ENCODE assay signal across 9 cellular contexts in the genomic region with DNA sequence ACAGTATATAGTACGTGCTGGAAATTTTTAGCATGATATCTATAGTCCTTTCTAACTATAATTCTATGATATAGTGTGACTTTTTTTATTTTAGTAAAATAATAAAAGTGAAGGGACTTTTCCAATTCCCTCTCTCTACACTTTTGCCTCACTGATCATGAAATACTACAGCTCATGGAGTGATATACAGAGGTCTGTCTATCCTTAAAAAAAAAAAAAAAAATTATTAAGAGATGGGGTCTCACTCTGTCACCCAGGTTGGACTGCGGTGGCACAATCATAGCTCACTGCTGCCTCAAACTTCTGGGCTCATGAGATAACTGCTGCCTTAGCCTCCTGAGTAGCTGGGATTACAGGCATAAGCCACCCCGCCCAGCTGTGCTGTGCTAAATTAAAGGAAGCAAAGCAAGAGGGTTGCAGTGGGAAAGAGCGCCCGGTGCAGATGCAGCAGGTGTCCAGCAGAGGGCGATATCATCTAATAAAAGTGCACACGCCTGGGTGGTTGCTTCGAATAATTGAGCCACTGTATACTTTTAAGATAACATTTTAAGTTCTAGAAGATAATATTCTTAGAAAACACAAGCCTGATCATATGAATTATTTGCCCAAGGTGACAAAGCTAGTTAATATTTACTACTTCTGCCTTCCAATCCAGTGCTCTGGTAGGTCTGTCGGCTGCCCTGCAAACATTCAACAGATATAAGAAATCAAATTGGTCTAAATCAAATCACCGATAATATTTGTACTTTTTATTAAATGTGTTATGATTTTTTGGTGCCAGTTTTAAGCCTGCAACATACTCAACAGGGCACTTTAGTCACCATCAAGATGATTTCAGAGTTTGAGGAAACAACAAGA.
A peak's percentile ranks its signal among the peaks of the same experiment; 100 is the strongest.
DNase-seq lines count a peak whose midpoint lies in the region; ATAC-seq and TF ChIP-seq lines count a peak whose summit lies in the region.
"Had no signal": no experiment of that assay in that cellular context is flagged by ENCODE, and none has a peak within 500 bp of the region (broad histone marks: within the 10 kb centered on the region; RNA-seq: fewer than 3 reads in every experiment).

No MANE protein-coding gene starts in this region.

- no peak for TF ChIP-seq POLR2A in thyroid gland (IDR thresholded peaks at IDR 0.05)

- H3K27ac Mint-ChIP-seq in Caco-2 (ENCODE audit: unreplicated experiment): no peak overlapping the region
- H3K27ac Mint-ChIP-seq: activated naive CD8-positive, alpha-beta T cell had no signal

- CTCF ChIA-PET in Caco-2 (lab: Charles Lee) (interaction anchor here (0.6 to 2.7 kb wide), 8 partner anchors 50 to 1074 kb away, joined by 3 to 28 read pairs (median 3); no protein-coding TSS in a partner anchor), PC-3 (lab: Charles Lee) (interaction anchor here (0.6 to 1.1 kb wide), 4 partner anchors 127 to 215 kb away, joined by 3 to 9 read pairs (median 3); no protein-coding TSS in a partner anchor)

- no peaks in the 10 kb centered on the region for H3K4me1 Mint-ChIP-seq in Caco-2 (ENCODE audit: low read depth, unreplicated experiment)

- DNase-seq in Caco-2 (peak; percentile 62 to 74), GM20000 (ENCODE audit: low spot score) (peak; percentile 57), HS-5 (ENCODE audit: low read depth) (peak; percentile 48), PC-3 (peak; percentile 76), fibroblast of pulmonary artery (ENCODE audit: low read depth) (peak; percentile 80), occipital lobe (lab: John Stamatoyannopoulos, UW) (peak; percentile 29), thyroid gland (peak; percentile 72 to 77)
- DNase-seq in activated T-cell treated with anti-CD3 and anti-CD28 coated beads, Interleukin-2, amount 50 U/mL, for 48 hours: peak; percentile 79 to 80

- peak overlapping the region; percentile 29; the same call in 1 of the 2 replicates for H3K4me2 ChIP-seq in PC-3 (ENCODE audit: low read length)

- 29 to 30% methylated on average over 10 of the region's 10 CpGs for WGBS in thyroid gland, 2 donors

- H3F3A ChIP-seq in PC-3 (ENCODE audit: low read length, unreplicated experiment): peaks cover 6% of the 10 kb centered on the region

- H4K20me1 ChIP-seq in PC-3 (ENCODE audit: low read length): no peaks in the 10 kb centered on the region

- H3K36me3 Mint-ChIP-seq in Caco-2 (ENCODE audit: insufficient read depth, unreplicated experiment): no peaks in the 10 kb centered on the region
- H3K36me3 Mint-ChIP-seq: activated naive CD8-positive, alpha-beta T cell had no signal

- intact Hi-C loops in Caco-2 (cut with micrococcal nuclease; ENCODE audit: unreplicated experiment) (loop anchor here (1.0 to 5.0 kb wide), 4 partner anchors 50 to 322 kb away; no protein-coding TSS in a partner anchor), PC-3 (cut with micrococcal nuclease) (loop anchor here (1.0 to 2.0 kb wide), 3 partner anchors 104 to 182 kb away; no protein-coding TSS in a partner anchor), thyroid gland (cut with DNase I) (no loop called here)

- H3K27me3 ChIP-seq in Caco-2 (replicated peaks; ENCODE audit: control insufficient read depth, insufficient read depth, low read length): no peaks in the 10 kb centered on the region
- H3K27me3 ChIP-seq in PC-3 (ENCODE audit: low read length): no peaks in the 10 kb centered on the region
- no peaks in the 10 kb centered on the region for H3K27me3 ChIP-seq in thyroid gland

- H3K9me3 Mint-ChIP-seq in Caco-2 (ENCODE audit: unreplicated experiment): no peaks in the 10 kb centered on the region

- H3K27ac ChIP-seq in PC-3 (ENCODE audit: low read length) (no peak overlapping the region), thyroid gland (no peak overlapping the region)

- peak; percentile 88 for ATAC-seq in PC-3

- BruUV-seq in Caco-2 (replicated peaks; lab: Mats Ljungman, UMichigan) (no TSS peak), PC-3 (replicated peaks; lab: Mats Ljungman, UMichigan) (no TSS peak)

- H3K9ac ChIP-seq in PC-3 (ENCODE audit: low read length): peak overlapping the region; percentile 12; the same call in 1 of the 2 replicates

- TF ChIP-seq CTCF in Caco-2 (IDR thresholded peaks at IDR 0.05; ENCODE audit: insufficient read depth in 1 of 2, low read depth in 1 of 2, low read length in 1 of 2, severe bottlenecking in 1 of 2, unreplicated experiment in 1 of 2) (peak; percentile 91 to 93), GM20000 (IDR thresholded peaks at IDR 0.05; ENCODE audit: extremely low read depth, missing control alignments) (peak; percentile 97), PC-3 (conservative IDR thresholded peaks at IDR 0.05; ENCODE audit: low read depth, low read length) (peak; percentile 82), fibroblast of pulmonary artery (IDR thresholded peaks at IDR 0.05; ENCODE audit: low read length, missing control alignments) (peak; percentile 85), thyroid gland (IDR thresholded peaks at IDR 0.05) (peak; percentile 87 to 97 (median 94))

- POLR2A ChIA-PET in Caco-2 (lab: Charles Lee) (no interaction called here), PC-3 (lab: Charles Lee; ENCODE audit: unreplicated experiment) (no interaction called here)

- H3K9me2 ChIP-seq in PC-3 (replicated peaks; ENCODE audit: low read length): no peaks in the 10 kb centered on the region

- H3K79me2 ChIP-seq in PC-3 (ENCODE audit: low read length): no peaks in the 10 kb centered on the region

- no peak overlapping the region for H3K4me3 Mint-ChIP-seq in Caco-2 (ENCODE audit: unreplicated experiment)
- H3K4me3 Mint-ChIP-seq: activated naive CD8-positive, alpha-beta T cell had no signal

- H3K36me3 ChIP-seq in Caco-2 (ENCODE audit: control insufficient read depth, insufficient read depth, low read length) (no peaks in the 10 kb centered on the region), PC-3 (ENCODE audit: low read depth, low read length) (no peaks in the 10 kb centered on the region), thyroid gland (no peaks in the 10 kb centered on the region)

- H3K4me3 ChIP-seq in Caco-2 (ENCODE audit: low read depth, low read length) (no peak overlapping the region), PC-3 (ENCODE audit: low read length) (no peak overlapping the region), fibroblast of pulmonary artery (replicated peaks; ENCODE audit: low read depth, low read length) (no peak overlapping the region), thyroid gland (replicated peaks in 1 of 3) (no peak overlapping the region)

- H3K4me1 ChIP-seq in Caco-2 (no peaks in the 10 kb centered on the region), PC-3 (ENCODE audit: insufficient read depth, low read length) (peaks cover 24% of the 10 kb centered on the region), thyroid gland (no peaks in the 10 kb centered on the region)

- H3K27me3 Mint-ChIP-seq in Caco-2 (ENCODE audit: insufficient read depth, unreplicated experiment): no peaks in the 10 kb centered on the region
- H3K27me3 Mint-ChIP-seq: activated naive CD8-positive, alpha-beta T cell had no signal

- H3K9me3 ChIP-seq in Caco-2 (no peaks in the 10 kb centered on the region), PC-3 (ENCODE audit: low read length) (no peaks in the 10 kb centered on the region), thyroid gland (no peaks in the 10 kb centered on the region)

- no peak overlapping the region for H2AFZ ChIP-seq in PC-3 (ENCODE audit: low read length)

Comparison
In these comparisons a context has a peak if more than half of its experiments do, and no peak if none do; other contexts are left out.
1. DNase-seq: peak in every context shown above with its lines; median percentile 80 in fibroblast of pulmonary artery; 80 in activated T-cell treated with anti-CD3 and anti-CD28 coated beads, Interleukin-2, amount 50 U/mL, for 48 hours; 76 in PC-3; 74 in thyroid gland; 68 in Caco-2; 57 in GM20000; 48 in HS-5; 29 in occipital lobe.